ENCODE assay signal across 1 cellular context in the genomic region with DNA sequence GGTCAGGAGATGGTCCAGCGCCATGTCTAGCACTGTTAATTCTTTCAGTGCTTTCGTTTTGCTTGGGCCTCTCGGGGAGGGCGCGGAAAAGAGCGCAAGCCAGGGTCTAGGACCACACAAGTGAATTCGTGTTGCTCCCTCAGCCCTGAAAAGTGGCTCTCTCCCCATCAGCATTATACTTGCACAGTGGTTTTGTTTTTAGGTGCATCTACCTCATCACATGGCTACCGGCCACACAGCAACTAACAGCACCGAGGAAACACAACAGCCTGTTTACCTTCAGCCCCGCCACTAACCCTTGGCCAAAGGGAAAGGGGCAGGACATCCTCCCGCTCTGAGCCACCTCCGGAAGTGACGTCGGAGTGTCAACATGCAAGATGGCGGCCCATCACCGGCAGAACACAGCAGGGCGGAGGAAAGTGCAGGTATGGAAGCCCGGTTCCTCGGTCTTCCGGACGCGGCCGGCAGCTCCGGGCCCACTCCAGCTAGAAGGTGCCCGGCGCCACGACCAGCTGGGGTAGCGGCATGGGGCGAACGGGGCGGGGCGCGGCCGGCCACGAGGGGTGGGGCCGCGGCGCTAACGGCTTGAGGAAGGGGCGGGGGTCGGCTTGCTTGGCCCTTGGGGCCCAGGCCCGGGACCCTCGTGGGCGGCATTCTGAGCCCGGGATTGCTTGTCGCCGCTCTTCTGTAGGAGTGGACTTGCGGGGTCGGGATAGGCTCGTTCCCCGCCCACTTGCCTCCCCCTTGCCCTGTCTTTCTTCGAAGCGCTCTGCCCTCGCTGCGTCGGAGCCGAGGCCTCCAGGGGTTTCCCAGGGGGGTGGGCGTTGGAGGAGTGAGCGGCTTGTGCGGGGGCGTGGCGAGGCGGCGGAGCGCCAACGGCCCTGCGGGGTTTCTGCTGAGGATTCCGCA.
A peak's percentile ranks its signal among the peaks of the same experiment; 100 is the strongest.
TF ChIP-seq lines count a peak whose summit lies in the region.

Gene SCN11A, minus strand, starts transcription at position 296 of the 909 bp plus-strand sequence. CDS start 101,582 bp downstream, outside the sequence.
Gene WDR48, plus strand, starts transcription at position 368 of the 909 bp plus-strand sequence. Its CDS starts 10 bp downstream, at position 378.

TF ChIP-seq in HepG2, 621 proteins besides CTCF, POLR2A, EP300 and RAD21 (continued from another document and continues in another):
- no peak for TF ChIP-seq ZNF510 (CRISPR knock-in tag; IDR thresholded peaks at IDR 0.05; ENCODE audit: low read depth)
- peak; percentile 67 for TF ChIP-seq IKZF4 (CRISPR knock-in tag; IDR thresholded peaks at IDR 0.05; ENCODE audit: borderline replicate concordance, low read depth, not compliant biosample characterization)
- no peak; the same call in none of the 2 replicates for TF ChIP-seq JUN (CRISPR knock-in tag; IDR thresholded peaks at IDR 0.05)
- no peak for TF ChIP-seq MZF1 (CRISPR knock-in tag; IDR thresholded peaks at IDR 0.05; ENCODE audit: borderline replicate concordance)
- TF ChIP-seq NFYC (CRISPR knock-in tag; IDR thresholded peaks at IDR 0.05) = no peak; the same call in 1 of the 2 replicates
- peak; percentile 30; the same call in 1 of the 2 replicates for TF ChIP-seq MTA1 (CRISPR knock-in tag; IDR thresholded peaks at IDR 0.05; ENCODE audit: borderline replicate concordance)
- TF ChIP-seq ZNF737 (CRISPR knock-in tag; IDR thresholded peaks at IDR 0.05; ENCODE audit: borderline replicate concordance) = no peak
- peak; percentile 76 for TF ChIP-seq E2F1 (CRISPR knock-in tag; IDR thresholded peaks at IDR 0.05)
- no peak for TF ChIP-seq ZNF17 (CRISPR knock-in tag; IDR thresholded peaks at IDR 0.05)
- TF ChIP-seq NFATC3 (CRISPR knock-in tag; IDR thresholded peaks at IDR 0.05) = peak; percentile 85; the same call in 1 of the 2 replicates
- TF ChIP-seq U2AF2 (IDR thresholded peaks at IDR 0.05; ENCODE audit: low read depth, low read length) = no peak
- TF ChIP-seq ZNF225 (CRISPR knock-in tag; IDR thresholded peaks at IDR 0.05) = peak; percentile 84; the same call in 1 of the 2 replicates
- TF ChIP-seq GATA4 (IDR thresholded peaks at IDR 0.05; ENCODE audit: borderline replicate concordance, low read depth) = peak; percentile 80; the same call in 1 of the 2 replicates
- TF ChIP-seq ATF3 (CRISPR knock-in tag; IDR thresholded peaks at IDR 0.05) = 0 out of 2 replicates have a peak, but pooled peaks have one; percentile 35
- peak; percentile 83; the same call in 1 of the 2 replicates for TF ChIP-seq FLYWCH1 (CRISPR knock-in tag; IDR thresholded peaks at IDR 0.05)
- TF ChIP-seq ZGPAT (CRISPR knock-in tag; IDR thresholded peaks at IDR 0.05) = peak; percentile 87
- TF ChIP-seq REPIN1 (CRISPR knock-in tag; IDR thresholded peaks at IDR 0.05; ENCODE audit: borderline replicate concordance, low read depth) = peak; percentile 76; the same call in 1 of the 2 replicates
- no peak for TF ChIP-seq ZNF782 (CRISPR knock-in tag; IDR thresholded peaks at IDR 0.05; ENCODE audit: borderline replicate concordance)
- TF ChIP-seq ZNF580 (CRISPR knock-in tag; IDR thresholded peaks at IDR 0.05; ENCODE audit: borderline replicate concordance, low read depth) = peak; percentile 75; the same call in 1 of the 2 replicates
- TF ChIP-seq ZMYM4 (CRISPR knock-in tag; IDR thresholded peaks at IDR 0.05) = peak; percentile 83
- TF ChIP-seq ZNF563 (CRISPR knock-in tag; IDR thresholded peaks at IDR 0.05) = 0 out of 2 replicates have a peak, but pooled peaks have one; percentile 57
- TF ChIP-seq ZNF121 (CRISPR knock-in tag; IDR thresholded peaks at IDR 0.05) = no peak
- TF ChIP-seq SP5 (CRISPR knock-in tag; IDR thresholded peaks at IDR 0.05; ENCODE audit: borderline replicate concordance, low read depth) = peak; percentile 50
- peak; percentile 58; the same call in 1 of the 2 replicates for TF ChIP-seq ZNF839 (CRISPR knock-in tag; IDR thresholded peaks at IDR 0.05; ENCODE audit: borderline replicate concordance)
- TF ChIP-seq ZNF713 (CRISPR knock-in tag; IDR thresholded peaks at IDR 0.05) = peak; percentile 89; the same call in 1 of the 2 replicates
- TF ChIP-seq, protein P1, sequence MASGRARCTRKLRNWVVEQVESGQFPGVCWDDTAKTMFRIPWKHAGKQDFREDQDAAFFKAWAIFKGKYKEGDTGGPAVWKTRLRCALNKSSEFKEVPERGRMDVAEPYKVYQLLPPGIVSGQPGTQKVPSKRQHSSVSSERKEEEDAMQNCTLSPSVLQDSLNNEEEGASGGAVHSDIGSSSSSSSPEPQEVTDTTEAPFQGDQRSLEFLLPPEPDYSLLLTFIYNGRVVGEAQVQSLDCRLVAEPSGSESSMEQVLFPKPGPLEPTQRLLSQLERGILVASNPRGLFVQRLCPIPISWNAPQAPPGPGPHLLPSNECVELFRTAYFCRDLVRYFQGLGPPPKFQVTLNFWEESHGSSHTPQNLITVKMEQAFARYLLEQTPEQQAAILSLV (CRISPR knock-in tag; IDR thresholded peaks at IDR 0.05; ENCODE audit: borderline replicate concordance) = peak; percentile 74; the same call in 1 of the 2 replicates
- peak; percentile 54; the same call in 1 of the 2 replicates for TF ChIP-seq EED (CRISPR knock-in tag; IDR thresholded peaks at IDR 0.05)
- TF ChIP-seq ZNF781 (CRISPR knock-in tag; IDR thresholded peaks at IDR 0.05; ENCODE audit: borderline replicate concordance, not compliant biosample characterization) = no peak
- TF ChIP-seq DNMT3B (CRISPR knock-in tag; conservative IDR thresholded peaks at IDR 0.05) = 0 out of 2 replicates have a peak, but pooled peaks have one; percentile 24
- peak; percentile 94 for TF ChIP-seq ATF1 (CRISPR knock-in tag; IDR thresholded peaks at IDR 0.05)
- no peak for TF ChIP-seq ZEB1 (IDR thresholded peaks at IDR 0.05; ENCODE audit: insufficient replicate concordance, low read depth)
- TF ChIP-seq HOXA5 (CRISPR knock-in tag; IDR thresholded peaks at IDR 0.05) = peak; percentile 70; the same call in 1 of the 2 replicates
- TF ChIP-seq NKX3-1 (CRISPR knock-in tag; IDR thresholded peaks at IDR 0.05) = peak; percentile 69
- TF ChIP-seq ZNF569 (CRISPR knock-in tag; IDR thresholded peaks at IDR 0.05; ENCODE audit: borderline replicate concordance) = no peak
- no peak for TF ChIP-seq ZNF770 (CRISPR knock-in tag; IDR thresholded peaks at IDR 0.05)
- no peak for TF ChIP-seq SOX6 (IDR thresholded peaks at IDR 0.05)
- peak; percentile 28; the same call in 1 of the 2 replicates for TF ChIP-seq SOX6 (CRISPR knock-in tag; IDR thresholded peaks at IDR 0.05)
- TF ChIP-seq ZNF775 (CRISPR knock-in tag; IDR thresholded peaks at IDR 0.05; ENCODE audit: borderline replicate concordance) = no peak
- TF ChIP-seq DNMT1 (CRISPR knock-in tag; IDR thresholded peaks at IDR 0.05) = no peak
- TF ChIP-seq ELF1 (CRISPR knock-in tag; IDR thresholded peaks at IDR 0.05) = peak; percentile 74
- TF ChIP-seq, protein P2, sequence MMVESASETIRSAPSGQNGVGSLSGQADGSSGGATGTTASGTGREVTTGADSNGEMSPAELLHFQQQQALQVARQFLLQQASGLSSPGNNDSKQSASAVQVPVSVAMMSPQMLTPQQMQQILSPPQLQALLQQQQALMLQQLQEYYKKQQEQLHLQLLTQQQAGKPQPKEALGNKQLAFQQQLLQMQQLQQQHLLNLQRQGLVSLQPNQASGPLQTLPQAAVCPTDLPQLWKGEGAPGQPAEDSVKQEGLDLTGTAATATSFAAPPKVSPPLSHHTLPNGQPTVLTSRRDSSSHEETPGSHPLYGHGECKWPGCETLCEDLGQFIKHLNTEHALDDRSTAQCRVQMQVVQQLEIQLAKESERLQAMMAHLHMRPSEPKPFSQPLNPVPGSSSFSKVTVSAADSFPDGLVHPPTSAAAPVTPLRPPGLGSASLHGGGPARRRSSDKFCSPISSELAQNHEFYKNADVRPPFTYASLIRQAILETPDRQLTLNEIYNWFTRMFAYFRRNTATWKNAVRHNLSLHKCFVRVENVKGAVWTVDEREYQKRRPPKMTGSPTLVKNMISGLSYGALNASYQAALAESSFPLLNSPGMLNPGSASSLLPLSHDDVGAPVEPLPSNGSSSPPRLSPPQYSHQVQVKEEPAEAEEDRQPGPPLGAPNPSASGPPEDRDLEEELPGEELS (CRISPR knock-in tag; IDR thresholded peaks at IDR 0.05) = peak; percentile 84
- TF ChIP-seq CREB1 (IDR thresholded peaks at IDR 0.05) = peak; percentile 97
- TF ChIP-seq CREB1 (CRISPR knock-in tag; IDR thresholded peaks at IDR 0.05) = peak; percentile 99
- no peak for TF ChIP-seq MEIS2 (CRISPR knock-in tag; IDR thresholded peaks at IDR 0.05)
- TF ChIP-seq ZNF776 (CRISPR knock-in tag; IDR thresholded peaks at IDR 0.05) = peak; percentile 36; the same call in 1 of the 2 replicates
- peak; percentile 90 for TF ChIP-seq ZNF547 (CRISPR knock-in tag; IDR thresholded peaks at IDR 0.05)
- TF ChIP-seq GATAD1 (CRISPR knock-in tag; IDR thresholded peaks at IDR 0.05) = peak; percentile 97
- TF ChIP-seq SETDB1 (CRISPR knock-in tag; IDR thresholded peaks at IDR 0.05; ENCODE audit: borderline replicate concordance) = no peak
- TF ChIP-seq KDM5A (IDR thresholded peaks at IDR 0.05; ENCODE audit: borderline replicate concordance, low read length) = peak; percentile 98
- TF ChIP-seq ZBTB20 (CRISPR knock-in tag; IDR thresholded peaks at IDR 0.05; ENCODE audit: borderline replicate concordance, low read depth) = peak; percentile 85; the same call in 1 of the 2 replicates
- TF ChIP-seq FOXA1 (IDR thresholded peaks at IDR 0.05) = peak; percentile 81
- peak; percentile 100 for TF ChIP-seq FOXA1 (CRISPR knock-in tag; IDR thresholded peaks at IDR 0.05)
- TF ChIP-seq HIVEP1 (CRISPR knock-in tag; IDR thresholded peaks at IDR 0.05) = peak; percentile 90
- TF ChIP-seq, protein P3, sequence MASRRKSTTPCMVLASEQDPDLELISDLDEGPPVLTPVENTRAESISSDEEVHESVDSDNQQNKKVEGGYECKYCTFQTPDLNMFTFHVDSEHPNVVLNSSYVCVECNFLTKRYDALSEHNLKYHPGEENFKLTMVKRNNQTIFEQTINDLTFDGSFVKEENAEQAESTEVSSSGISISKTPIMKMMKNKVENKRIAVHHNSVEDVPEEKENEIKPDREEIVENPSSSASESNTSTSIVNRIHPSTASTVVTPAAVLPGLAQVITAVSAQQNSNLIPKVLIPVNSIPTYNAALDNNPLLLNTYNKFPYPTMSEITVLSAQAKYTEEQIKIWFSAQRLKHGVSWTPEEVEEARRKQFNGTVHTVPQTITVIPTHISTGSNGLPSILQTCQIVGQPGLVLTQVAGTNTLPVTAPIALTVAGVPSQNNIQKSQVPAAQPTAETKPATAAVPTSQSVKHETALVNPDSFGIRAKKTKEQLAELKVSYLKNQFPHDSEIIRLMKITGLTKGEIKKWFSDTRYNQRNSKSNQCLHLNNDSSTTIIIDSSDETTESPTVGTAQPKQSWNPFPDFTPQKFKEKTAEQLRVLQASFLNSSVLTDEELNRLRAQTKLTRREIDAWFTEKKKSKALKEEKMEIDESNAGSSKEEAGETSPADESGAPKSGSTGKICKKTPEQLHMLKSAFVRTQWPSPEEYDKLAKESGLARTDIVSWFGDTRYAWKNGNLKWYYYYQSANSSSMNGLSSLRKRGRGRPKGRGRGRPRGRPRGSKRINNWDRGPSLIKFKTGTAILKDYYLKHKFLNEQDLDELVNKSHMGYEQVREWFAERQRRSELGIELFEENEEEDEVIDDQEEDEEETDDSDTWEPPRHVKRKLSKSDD (CRISPR knock-in tag; IDR thresholded peaks at IDR 0.05; ENCODE audit: low read depth) = peak; percentile 87
- peak; percentile 85 for TF ChIP-seq SP2 (CRISPR knock-in tag; IDR thresholded peaks at IDR 0.05)
- TF ChIP-seq ZNF432 (CRISPR knock-in tag; IDR thresholded peaks at IDR 0.05; ENCODE audit: borderline replicate concordance) = no peak
- no peak for TF ChIP-seq SIX4 (CRISPR knock-in tag; IDR thresholded peaks at IDR 0.05)
